In genomic region chr14:68423686-68424085, GRCh38 we compare ENCODE assay signal across 22 cellular contexts.
DNase-seq lines count a peak whose midpoint lies in the region; ATAC-seq, FAIRE-seq and TF ChIP-seq lines count a peak whose summit lies in the region.
"Had no signal": no experiment of that assay in that cellular context is flagged by ENCODE, and none has a peak within 500 bp of the region (broad histone marks: within the 10 kb centered on the region; RNA-seq: fewer than 3 reads in every experiment).

No MANE protein-coding gene starts in this region.

- H3K4me3 ChIP-seq in left lung (no peak overlapping the region), tibial nerve (no peak overlapping the region), vagina (no peak overlapping the region)
- H3K4me3 ChIP-seq: BLaER1 treated with 17β-estradiol and CSF1 and Interleukin-3, amounts not matched to agents 10 nM and 100 nM; SK-N-MC had no signal

- FAIRE-seq in HTR-8/SVneo (lab: Jason Lieb, UNC), result peak; percentile 92
- FAIRE-seq: A204.1, RCC 7860 had no signal

- intact Hi-C loops in left lung (cut with DNase I), result no loop called here
- intact Hi-C loops in vagina (cut with DNase I), result no loop called here

- DNase-seq in Ammon's horn (ENCODE audit: low spot score) (peak; percentile 15), HTR-8/SVneo (ENCODE audit: insufficient read length, low spot score) (no peak), left lung (no peak), pons (ENCODE audit: low spot score) (peak; percentile 29), tibial nerve (ENCODE audit: low spot score in 2 of 2) (no peak), vagina (ENCODE audit: extremely low spot score in 2 of 2) (no peak)
- DNase-seq: DND-41; H9; MM.1S; NCI-H1105; NCI-H2081; NCI-H2171 treated with DMSO at 0.1 percent for 48 hours; NCI-H446; NCI-H69; NK-92 treated with Interleukin-12 subunit alpha and Interleukin-12 subunit beta, amount 100 ng/mL, for 24 hours; SHP77 had no signal

- TF ChIP-seq CTCF in left lung (IDR thresholded peaks at IDR 0.05) (no peak), tibial nerve (IDR thresholded peaks at IDR 0.05) (no peak), vagina (IDR thresholded peaks at IDR 0.05) (no peak)

- H3K4me1 ChIP-seq in left lung (peaks cover 3% of the 10 kb centered on the region in 2 donors), tibial nerve (no peaks in the 10 kb centered on the region), vagina (no peaks in the 10 kb centered on the region)

- ATAC-seq in left lung, result peak; percentile 33
- ATAC-seq in HG02798 (IDR thresholded peaks at IDR 0.05; ENCODE audit: poor library complexity, unreplicated experiment), result no peak
- ATAC-seq in GM18519 (IDR thresholded peaks at IDR 0.05; ENCODE audit: low FRiP score, unreplicated experiment), result no peak

- H3K9me3 ChIP-seq in left lung (no peaks in the 10 kb centered on the region), tibial nerve (peaks cover 0 to 4% (median 0%) of the 10 kb centered on the region in 4 donors), vagina (no peaks in the 10 kb centered on the region)

- no peak for TF ChIP-seq POLR2A in tibial nerve (IDR thresholded peaks at IDR 0.05)
- no peak for TF ChIP-seq POLR2A in vagina (IDR thresholded peaks at IDR 0.05)

- H3K36me3 ChIP-seq in left lung (no peaks in the 10 kb centered on the region), tibial nerve (no peaks in the 10 kb centered on the region), vagina (no peaks in the 10 kb centered on the region)

- H3K27ac ChIP-seq in left lung, result no peak overlapping the region
- H3K27ac ChIP-seq in tibial nerve, result no peak overlapping the region
- H3K27ac ChIP-seq in vagina, result no peak overlapping the region
- H3K27ac ChIP-seq: BLaER1 treated with 17β-estradiol and CSF1 and Interleukin-3, amounts not matched to agents 10 nM and 100 nM; SK-N-MC had no signal

- no peak for TF ChIP-seq EP300 in tibial nerve (IDR thresholded peaks at IDR 0.05)

- 84 to 85% methylated on average over 2 of the region's 2 CpGs for WGBS in tibial nerve, 2 donors

- no peaks in the 10 kb centered on the region for H3K27me3 ChIP-seq in left lung
- H3K27me3 ChIP-seq in tibial nerve, result no peaks in the 10 kb centered on the region
- H3K27me3 ChIP-seq in vagina, result no peaks in the 10 kb centered on the region
- H3K27me3 ChIP-seq: BLaER1 treated with 17β-estradiol and CSF1 and Interleukin-3, amounts not matched to agents 10 nM and 100 nM had no signal

Comparison
In these comparisons a context has a peak if more than half of its experiments do, and no peak if none do; other contexts are left out.
1. DNase-seq: peak in Ammon's horn (single experiment) and pons (single experiment); none in HTR-8/SVneo (single experiment), left lung (0 of 2), tibial nerve (0 of 2) and vagina (0 of 2).